ENCODE assay signal across 8 cellular contexts in genomic region chr11:65575568-65576231, GRCh38. TPM values are rescaled to one million over a fixed set of nuclear protein-coding genes. Genes with fewer than 3 reads are reported as not detected.
DNase-seq lines count a peak whose midpoint lies in the region; ATAC-seq, FAIRE-seq and TF ChIP-seq lines count a peak whose summit lies in the region.

Gene EHBP1L1, plus strand, starts transcription at chr11:65576053. Its CDS starts 250 bp downstream, at chr11:65576303.

- H3K9me3 ChIP-seq in adrenal gland (replicated peaks in 1 of 3) (no peaks in the 10 kb centered on the region), right cardiac atrium (ENCODE audit: control insufficient read depth, low read length) (no peaks in the 10 kb centered on the region), skeletal muscle satellite cell (replicated peaks; ENCODE audit: low read length) (no peaks in the 10 kb centered on the region)

- H3K27me3 ChIP-seq in adrenal gland (no peaks in the 10 kb centered on the region), right cardiac atrium (ENCODE audit: control insufficient read depth, insufficient read depth) (no peaks in the 10 kb centered on the region), skeletal muscle satellite cell (ENCODE audit: control insufficient read depth, insufficient read depth, low read length) (no peaks in the 10 kb centered on the region)

- intact Hi-C loops in adrenal gland (cut with DNase I) (no loop called here), right cardiac atrium (cut with DNase I) (loop anchor here in 1 of 4 donors (5.0 kb wide), 1 partner anchor 37 kb away; the partner anchor contains the start of gene MAP3K11)

- peak; percentile 60 for FAIRE-seq in HTR-8/SVneo (lab: Jason Lieb, UNC)

- TF ChIP-seq CTCF in adrenal gland (IDR thresholded peaks at IDR 0.05) = no peak

- TF ChIP-seq POLR2A in adrenal gland (IDR thresholded peaks at IDR 0.05) = no peak

- peak within 1 kb of the TSS; percentile 16 to 63 (median 26) for H3K4me3 ChIP-seq in adrenal gland
- peak within 1 kb of the TSS; percentile 84 for H3K4me3 ChIP-seq in right cardiac atrium (ENCODE audit: low read length)
- H3K4me3 ChIP-seq in skeletal muscle satellite cell (ENCODE audit: low read length) = peak within 1 kb of the TSS; percentile 76

- H3K4me2 ChIP-seq in skeletal muscle satellite cell (ENCODE audit: low read length) = peak within 1 kb of the TSS; percentile 96

- H3K27ac ChIP-seq in adrenal gland (peak within 1 kb of the TSS; percentile 11 to 96 (median 79)), right cardiac atrium (ENCODE audit: low read length) (peak within 1 kb of the TSS; percentile 92)

- H3K36me3 ChIP-seq in adrenal gland (replicated peaks in 1 of 2) (peaks cover 0 to 16% of the 10 kb centered on the region in 2 donors), skeletal muscle satellite cell (ENCODE audit: insufficient read depth, low read length) (peaks cover 20% of the 10 kb centered on the region)

- H3K4me1 ChIP-seq in adrenal gland (replicated peaks in 1 of 2) (peaks cover 39 to 57% of the 10 kb centered on the region in 2 donors), right cardiac atrium (ENCODE audit: control insufficient read depth, insufficient read depth, low read length) (peaks cover 14% of the 10 kb centered on the region), skeletal muscle satellite cell (ENCODE audit: control insufficient read depth, insufficient read depth, low read length) (peaks cover 58% of the 10 kb centered on the region)

- peak within 1 kb of the TSS; percentile 84 for H3K9ac ChIP-seq in skeletal muscle satellite cell (ENCODE audit: low read depth, low read length)

- 0 to 2% (median 1%) methylated on average over 4 to 69 of the region's 69 CpGs for WGBS in adrenal gland, 4 donors
- WGBS in right cardiac atrium = 1% methylated on average over 67 of the region's 69 CpGs

- ATAC-seq in right cardiac atrium = peak; percentile 3 to 9
- ATAC-seq in HG03135 (IDR thresholded peaks at IDR 0.05; ENCODE audit: unreplicated experiment) = no peak

- peak; percentile 62 for DNase-seq in GF-D8 (lab: John Stamatoyannopoulos, UW)
- DNase-seq in HTR-8/SVneo (ENCODE audit: insufficient read length, low spot score) = peak; percentile 70
- peak; percentile 68 to 86 (median 69) for DNase-seq in T-helper 1 cell
- peak; percentile 60 to 76 (median 66) for DNase-seq in adrenal gland
- DNase-seq in right cardiac atrium = peak; percentile 81 to 93 (median 93)
- DNase-seq in NCI-H187 treated with DMSO at 0.1 percent for 48 hours (lab: John Stamatoyannopoulos, UW) = no peak

RNA-seq across cellular contexts. Expression of gene EHBP1L1, which starts in this region (rescaled TPM):
- 10 to 100 TPM; 12.8 to 56.3 (median 36.0) TPM for total RNA-seq in adrenal gland
- polyA plus RNA-seq in adrenal gland = 10 to 100 TPM in 2 of 3 donors, 1 to 10 TPM in 1; 8.7 to 68.0 (median 33.9) TPM
- total RNA-seq in right cardiac atrium = 10 to 100 TPM; 43.9 to 80.2 (median 48.2) TPM
- polyA plus RNA-seq in right cardiac atrium = 35.7 TPM
- 35.0 and 44.8 TPM in 2 replicates for total RNA-seq in skeletal muscle satellite cell (2012; rRNA removed)

Comparison
In these comparisons a context has a peak if more than half of its experiments do, and no peak if none do; other contexts are left out.
1. H3K4me3 ChIP-seq: peak in every context shown above with its lines; median percentile 84 in right cardiac atrium; 76 in skeletal muscle satellite cell; 26 in adrenal gland.